ENCODE assay signal across 1 cellular context in the genomic region with DNA sequence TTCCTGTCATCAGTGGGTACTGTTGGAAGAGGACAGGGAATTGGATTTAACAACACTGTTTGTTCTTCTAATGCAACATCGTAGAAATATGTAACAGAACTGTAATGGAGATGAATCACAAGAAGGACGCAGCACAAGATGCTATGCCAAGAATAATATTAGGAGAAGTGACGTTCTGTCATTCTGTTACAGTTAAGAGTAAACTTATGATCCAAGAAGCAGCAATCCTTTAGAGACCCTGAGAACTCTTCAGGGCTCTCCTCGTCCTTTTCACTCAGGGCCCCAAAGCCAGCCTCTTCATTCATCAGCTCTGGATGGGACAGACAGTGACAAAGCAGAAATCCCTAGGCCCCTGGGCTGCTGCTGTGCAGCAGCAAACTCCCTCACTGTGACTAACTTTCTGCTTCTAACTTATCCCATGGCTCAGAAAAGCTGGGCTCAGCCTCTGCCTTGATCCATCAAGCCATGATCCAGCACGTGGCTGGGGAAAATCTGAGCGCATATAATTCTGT.
TF ChIP-seq lines count a peak whose summit lies in the region.

No MANE protein-coding gene starts in this region.

TF ChIP-seq in GM23338, 12 proteins besides CTCF, POLR2A, EP300 and RAD21:
- TF ChIP-seq, protein P1, sequence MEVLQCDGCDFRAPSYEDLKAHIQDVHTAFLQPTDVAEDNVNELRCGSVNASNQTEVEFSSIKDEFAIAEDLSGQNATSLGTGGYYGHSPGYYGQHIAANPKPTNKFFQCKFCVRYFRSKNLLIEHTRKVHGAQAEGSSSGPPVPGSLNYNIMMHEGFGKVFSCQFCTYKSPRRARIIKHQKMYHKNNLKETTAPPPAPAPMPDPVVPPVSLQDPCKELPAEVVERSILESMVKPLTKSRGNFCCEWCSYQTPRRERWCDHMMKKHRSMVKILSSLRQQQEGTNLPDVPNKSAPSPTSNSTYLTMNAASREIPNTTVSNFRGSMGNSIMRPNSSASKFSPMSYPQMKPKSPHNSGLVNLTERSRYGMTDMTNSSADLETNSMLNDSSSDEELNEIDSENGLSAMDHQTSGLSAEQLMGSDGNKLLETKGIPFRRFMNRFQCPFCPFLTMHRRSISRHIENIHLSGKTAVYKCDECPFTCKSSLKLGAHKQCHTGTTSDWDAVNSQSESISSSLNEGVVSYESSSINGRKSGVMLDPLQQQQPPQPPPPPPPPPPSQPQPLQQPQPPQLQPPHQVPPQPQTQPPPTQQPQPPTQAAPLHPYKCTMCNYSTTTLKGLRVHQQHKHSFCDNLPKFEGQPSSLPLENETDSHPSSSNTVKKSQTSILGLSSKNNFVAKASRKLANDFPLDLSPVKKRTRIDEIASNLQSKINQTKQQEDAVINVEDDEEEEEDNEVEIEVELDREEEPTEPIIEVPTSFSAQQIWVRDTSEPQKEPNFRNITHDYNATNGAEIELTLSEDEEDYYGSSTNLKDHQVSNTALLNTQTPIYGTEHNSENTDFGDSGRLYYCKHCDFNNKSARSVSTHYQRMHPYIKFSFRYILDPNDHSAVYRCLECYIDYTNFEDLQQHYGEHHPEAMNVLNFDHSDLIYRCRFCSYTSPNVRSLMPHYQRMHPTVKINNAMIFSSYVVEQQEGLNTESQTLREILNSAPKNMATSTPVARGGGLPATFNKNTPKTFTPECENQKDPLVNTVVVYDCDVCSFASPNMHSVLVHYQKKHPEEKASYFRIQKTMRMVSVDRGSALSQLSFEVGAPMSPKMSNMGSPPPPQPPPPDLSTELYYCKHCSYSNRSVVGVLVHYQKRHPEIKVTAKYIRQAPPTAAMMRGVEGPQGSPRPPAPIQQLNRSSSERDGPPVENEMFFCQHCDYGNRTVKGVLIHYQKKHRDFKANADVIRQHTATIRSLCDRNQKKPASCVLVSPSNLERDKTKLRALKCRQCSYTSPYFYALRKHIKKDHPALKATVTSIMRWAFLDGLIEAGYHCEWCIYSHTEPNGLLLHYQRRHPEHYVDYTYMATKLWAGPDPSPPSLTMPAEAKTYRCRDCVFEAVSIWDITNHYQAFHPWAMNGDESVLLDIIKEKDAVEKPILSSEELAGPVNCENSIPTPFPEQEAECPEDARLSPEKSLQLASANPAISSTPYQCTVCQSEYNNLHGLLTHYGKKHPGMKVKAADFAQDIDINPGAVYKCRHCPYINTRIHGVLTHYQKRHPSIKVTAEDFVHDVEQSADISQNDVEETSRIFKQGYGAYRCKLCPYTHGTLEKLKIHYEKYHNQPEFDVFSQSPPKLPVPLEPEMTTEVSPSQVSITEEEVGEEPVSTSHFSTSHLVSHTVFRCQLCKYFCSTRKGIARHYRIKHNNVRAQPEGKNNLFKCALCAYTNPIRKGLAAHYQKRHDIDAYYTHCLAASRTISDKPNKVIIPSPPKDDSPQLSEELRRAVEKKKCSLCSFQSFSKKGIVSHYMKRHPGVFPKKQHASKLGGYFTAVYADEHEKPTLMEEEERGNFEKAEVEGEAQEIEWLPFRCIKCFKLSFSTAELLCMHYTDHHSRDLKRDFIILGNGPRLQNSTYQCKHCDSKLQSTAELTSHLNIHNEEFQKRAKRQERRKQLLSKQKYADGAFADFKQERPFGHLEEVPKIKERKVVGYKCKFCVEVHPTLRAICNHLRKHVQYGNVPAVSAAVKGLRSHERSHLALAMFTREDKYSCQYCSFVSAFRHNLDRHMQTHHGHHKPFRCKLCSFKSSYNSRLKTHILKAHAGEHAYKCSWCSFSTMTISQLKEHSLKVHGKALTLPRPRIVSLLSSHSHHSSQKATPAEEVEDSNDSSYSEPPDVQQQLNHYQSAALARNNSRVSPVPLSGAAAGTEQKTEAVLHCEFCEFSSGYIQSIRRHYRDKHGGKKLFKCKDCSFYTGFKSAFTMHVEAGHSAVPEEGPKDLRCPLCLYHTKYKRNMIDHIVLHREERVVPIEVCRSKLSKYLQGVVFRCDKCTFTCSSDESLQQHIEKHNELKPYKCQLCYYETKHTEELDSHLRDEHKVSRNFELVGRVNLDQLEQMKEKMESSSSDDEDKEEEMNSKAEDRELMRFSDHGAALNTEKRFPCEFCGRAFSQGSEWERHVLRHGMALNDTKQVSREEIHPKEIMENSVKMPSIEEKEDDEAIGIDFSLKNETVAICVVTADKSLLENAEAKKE (CRISPR knock-in tag; IDR thresholded peaks at IDR 0.05) = no peak
- no peak for TF ChIP-seq STAT1 (IDR thresholded peaks at IDR 0.05; ENCODE audit: unreplicated experiment)
- TF ChIP-seq ZNF114 (CRISPR knock-in tag; IDR thresholded peaks at IDR 0.05) = no peak
- no peak for TF ChIP-seq EZH2 (IDR thresholded peaks at IDR 0.05; ENCODE audit: low read depth, unreplicated experiment)
- TF ChIP-seq, protein P2, sequence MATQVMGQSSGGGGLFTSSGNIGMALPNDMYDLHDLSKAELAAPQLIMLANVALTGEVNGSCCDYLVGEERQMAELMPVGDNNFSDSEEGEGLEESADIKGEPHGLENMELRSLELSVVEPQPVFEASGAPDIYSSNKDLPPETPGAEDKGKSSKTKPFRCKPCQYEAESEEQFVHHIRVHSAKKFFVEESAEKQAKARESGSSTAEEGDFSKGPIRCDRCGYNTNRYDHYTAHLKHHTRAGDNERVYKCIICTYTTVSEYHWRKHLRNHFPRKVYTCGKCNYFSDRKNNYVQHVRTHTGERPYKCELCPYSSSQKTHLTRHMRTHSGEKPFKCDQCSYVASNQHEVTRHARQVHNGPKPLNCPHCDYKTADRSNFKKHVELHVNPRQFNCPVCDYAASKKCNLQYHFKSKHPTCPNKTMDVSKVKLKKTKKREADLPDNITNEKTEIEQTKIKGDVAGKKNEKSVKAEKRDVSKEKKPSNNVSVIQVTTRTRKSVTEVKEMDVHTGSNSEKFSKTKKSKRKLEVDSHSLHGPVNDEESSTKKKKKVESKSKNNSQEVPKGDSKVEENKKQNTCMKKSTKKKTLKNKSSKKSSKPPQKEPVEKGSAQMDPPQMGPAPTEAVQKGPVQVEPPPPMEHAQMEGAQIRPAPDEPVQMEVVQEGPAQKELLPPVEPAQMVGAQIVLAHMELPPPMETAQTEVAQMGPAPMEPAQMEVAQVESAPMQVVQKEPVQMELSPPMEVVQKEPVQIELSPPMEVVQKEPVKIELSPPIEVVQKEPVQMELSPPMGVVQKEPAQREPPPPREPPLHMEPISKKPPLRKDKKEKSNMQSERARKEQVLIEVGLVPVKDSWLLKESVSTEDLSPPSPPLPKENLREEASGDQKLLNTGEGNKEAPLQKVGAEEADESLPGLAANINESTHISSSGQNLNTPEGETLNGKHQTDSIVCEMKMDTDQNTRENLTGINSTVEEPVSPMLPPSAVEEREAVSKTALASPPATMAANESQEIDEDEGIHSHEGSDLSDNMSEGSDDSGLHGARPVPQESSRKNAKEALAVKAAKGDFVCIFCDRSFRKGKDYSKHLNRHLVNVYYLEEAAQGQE (IDR thresholded peaks at IDR 0.05; ENCODE audit: unreplicated experiment) = no peak
- TF ChIP-seq NANOG (IDR thresholded peaks at IDR 0.05; ENCODE audit: borderline replicate concordance) = no peak
- TF ChIP-seq CREB1 (CRISPR knock-in tag; IDR thresholded peaks at IDR 0.05; ENCODE audit: low read depth) = no peak
- TF ChIP-seq POLR2AphosphoS5 (IDR thresholded peaks at IDR 0.05; ENCODE audit: low read depth) = no peak
- TF ChIP-seq, protein P3, sequence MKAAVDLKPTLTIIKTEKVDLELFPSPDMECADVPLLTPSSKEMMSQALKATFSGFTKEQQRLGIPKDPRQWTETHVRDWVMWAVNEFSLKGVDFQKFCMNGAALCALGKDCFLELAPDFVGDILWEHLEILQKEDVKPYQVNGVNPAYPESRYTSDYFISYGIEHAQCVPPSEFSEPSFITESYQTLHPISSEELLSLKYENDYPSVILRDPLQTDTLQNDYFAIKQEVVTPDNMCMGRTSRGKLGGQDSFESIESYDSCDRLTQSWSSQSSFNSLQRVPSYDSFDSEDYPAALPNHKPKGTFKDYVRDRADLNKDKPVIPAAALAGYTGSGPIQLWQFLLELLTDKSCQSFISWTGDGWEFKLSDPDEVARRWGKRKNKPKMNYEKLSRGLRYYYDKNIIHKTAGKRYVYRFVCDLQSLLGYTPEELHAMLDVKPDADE (IDR thresholded peaks at IDR 0.05) = no peak
- no peak for TF ChIP-seq JUNB (IDR thresholded peaks at IDR 0.05; ENCODE audit: unreplicated experiment)
- TF ChIP-seq EZH2phosphoT487 (IDR thresholded peaks at IDR 0.05; ENCODE audit: unreplicated experiment) = no peak
- no peak for TF ChIP-seq ZNF331 (CRISPR knock-in tag; IDR thresholded peaks at IDR 0.05; ENCODE audit: low read depth)
TF ChIP-seq in GM23338: peak in this region for 0.
